ENCODE assay signal across 12 cellular contexts in genomic region chr4:23930750-23931488, GRCh38. TPM values are rescaled to one million over a fixed set of nuclear protein-coding genes. Genes with fewer than 3 reads are reported as not detected.
DNase-seq lines count a peak whose midpoint lies in the region; ATAC-seq and TF ChIP-seq lines count a peak whose summit lies in the region.
"Had no signal": no experiment of that assay in that cellular context is flagged by ENCODE, and none has a peak within 500 bp of the region (broad histone marks: within the 10 kb centered on the region; RNA-seq: fewer than 3 reads in every experiment).

No MANE protein-coding gene starts in this region.

- TF ChIP-seq POLR2A in uterus (IDR thresholded peaks at IDR 0.05): no peak

- no peaks in the 10 kb centered on the region for H3K9me3 Mint-ChIP-seq in nephron progenitor cell
- H3K9me3 Mint-ChIP-seq in natural killer cell: peaks cover 9 to 15% of the 10 kb centered on the region in 2 donors

- TF ChIP-seq CTCF in nephron progenitor cell (IDR thresholded peaks at IDR 0.05): no peak
- no peak for TF ChIP-seq CTCF in uterus (IDR thresholded peaks at IDR 0.05)
- no peak for TF ChIP-seq CTCF in natural killer cell (IDR thresholded peaks at IDR 0.05)

- H3K4me3 ChIP-seq in uterus: no peak overlapping the region
- H3K4me3 ChIP-seq: SK-N-MC had no signal

- no peaks in the 10 kb centered on the region for H3K9me3 ChIP-seq in uterus

- peak overlapping the region; percentile 7 for H3K27ac Mint-ChIP-seq in nephron progenitor cell
- H3K27ac Mint-ChIP-seq in natural killer cell: no peak overlapping the region
- H3K27ac Mint-ChIP-seq: stimulated activated naive B cell treated with anti-CD40 and anti-IgM and Interleukin-4, amounts not matched to agents 10 μg/mL and 1 μg/mL and 100 μg/mL, for 72 hours had no signal

- peak; percentile 29 for DNase-seq in NCI-H2196 (lab: John Stamatoyannopoulos, UW; ENCODE audit: unreplicated experiment)
- DNase-seq in NCI-H2196 treated with DMSO at 0.1 percent for 48 hours (lab: John Stamatoyannopoulos, UW; ENCODE audit: unreplicated experiment): no peak
- DNase-seq in head of caudate nucleus: peak in 33 of 42 donors; percentile 7 to 66 (median 37)
- DNase-seq in nephron progenitor cell: peak; percentile 27
- peak; percentile 19 to 26 for DNase-seq in uterus
- DNase-seq in NCI-H524 treated with DMSO at 0.1 percent for 48 hours (lab: John Stamatoyannopoulos, UW): no peak
- DNase-seq in NCI-H82 treated with DMSO at 0.1 percent for 48 hours (lab: John Stamatoyannopoulos, UW; ENCODE audit: unreplicated experiment): no peak
- no peak for DNase-seq in natural killer cell
- DNase-seq: 8988T; activated T-cell treated with anti-CD3 and anti-CD28 coated beads, Interleukin-2, amount 50 U/mL, for 48 hours; stimulated activated naive B cell treated with anti-CD40 and anti-IgM and Interleukin-4, amounts not matched to agents 10 μg/mL and 1 μg/mL and 100 μg/mL, for 72 hours had no signal

- no peak overlapping the region for H3K27ac ChIP-seq in uterus
- H3K27ac ChIP-seq: SK-N-MC had no signal

- no peaks in the 10 kb centered on the region for H3K27me3 ChIP-seq in uterus

- H3K36me3 Mint-ChIP-seq in nephron progenitor cell (ENCODE audit: low read depth) (no peaks in the 10 kb centered on the region), natural killer cell (no peaks in the 10 kb centered on the region)
- H3K36me3 Mint-ChIP-seq: stimulated activated naive B cell treated with anti-CD40 and anti-IgM and Interleukin-4, amounts not matched to agents 10 μg/mL and 1 μg/mL and 100 μg/mL, for 72 hours had no signal

- ATAC-seq in natural killer cell: no peak
- ATAC-seq: stimulated activated naive B cell treated with anti-CD40 and anti-IgM and Interleukin-4, amounts not matched to agents 10 μg/mL and 1 μg/mL and 100 μg/mL, for 72 hours had no signal

- H3K4me3 Mint-ChIP-seq in nephron progenitor cell (no peak overlapping the region), natural killer cell (no peak overlapping the region)
- H3K4me3 Mint-ChIP-seq: stimulated activated naive B cell treated with anti-CD40 and anti-IgM and Interleukin-4, amounts not matched to agents 10 μg/mL and 1 μg/mL and 100 μg/mL, for 72 hours had no signal

- H3K4me1 ChIP-seq in uterus: no peaks in the 10 kb centered on the region

- peaks cover 7% of the 10 kb centered on the region for H3K27me3 Mint-ChIP-seq in nephron progenitor cell (ENCODE audit: low read depth, poor library complexity)
- no peaks in the 10 kb centered on the region for H3K27me3 Mint-ChIP-seq in natural killer cell (ENCODE audit: low read depth in 2 of 2)
- H3K27me3 Mint-ChIP-seq: stimulated activated naive B cell treated with anti-CD40 and anti-IgM and Interleukin-4, amounts not matched to agents 10 μg/mL and 1 μg/mL and 100 μg/mL, for 72 hours had no signal

- intact Hi-C loops in head of caudate nucleus (cut with DNase I): no loop called here
- intact Hi-C loops in uterus (cut with DNase I; ENCODE audit: low total_unique reads): no loop called here
- intact Hi-C loops in natural killer cell (cut with micrococcal nuclease): no loop called here

- H3K4me1 Mint-ChIP-seq in nephron progenitor cell (peaks cover 13% of the 10 kb centered on the region), natural killer cell (no peaks in the 10 kb centered on the region)
- H3K4me1 Mint-ChIP-seq: stimulated activated naive B cell treated with anti-CD40 and anti-IgM and Interleukin-4, amounts not matched to agents 10 μg/mL and 1 μg/mL and 100 μg/mL, for 72 hours had no signal

- no peaks in the 10 kb centered on the region for H3K36me3 ChIP-seq in uterus

RNA-seq across cellular contexts. Expression of gene PPARGC1A, which starts 41.1 kb away (rescaled TPM):
- total RNA-seq in uterus: 1 to 10 TPM; 1.5 to 6.0 (median 3.2) TPM
- total RNA-seq in natural killer cell: not detected

Comparison
In these comparisons a context has a peak if more than half of its experiments do, and no peak if none do; other contexts are left out.
1. DNase-seq: peak in NCI-H2196 (single experiment), head of caudate nucleus (33 of 42), nephron progenitor cell (single experiment) and uterus (2 of 2); none in NCI-H2196 treated with DMSO at 0.1 percent for 48 hours (single experiment), NCI-H524 treated with DMSO at 0.1 percent for 48 hours (single experiment), NCI-H82 treated with DMSO at 0.1 percent for 48 hours (single experiment) and natural killer cell (single experiment).